In the genomic region with DNA sequence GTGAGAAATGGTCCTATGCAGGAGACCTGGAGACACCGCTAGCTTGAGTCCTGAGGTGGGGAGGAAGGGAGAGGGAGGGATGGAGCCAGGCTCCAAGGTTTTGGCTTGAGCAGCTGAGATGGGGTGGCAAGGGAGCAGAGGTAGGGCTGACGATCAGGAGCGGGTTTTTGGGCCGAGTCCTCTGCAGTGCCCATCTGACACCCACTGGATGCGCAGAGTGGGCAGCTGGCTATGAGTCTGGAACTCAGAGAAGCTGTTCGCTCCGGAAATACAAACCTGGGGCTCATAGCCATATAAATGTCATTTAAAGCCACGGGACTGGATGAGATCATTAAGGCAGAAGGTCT, we compare ENCODE assay signal across 8 cellular contexts. TPM values are rescaled to one million over a fixed set of nuclear protein-coding genes. Genes with fewer than 3 reads are reported as not detected.
DNase-seq lines count a peak whose midpoint lies in the region; ATAC-seq and TF ChIP-seq lines count a peak whose summit lies in the region.

No MANE protein-coding gene starts in this region.

- POLR2A ChIA-PET in activated CD4-positive, alpha-beta T cell treated with anti-CD3 and anti-CD28 coated beads, Interleukin-2, amount 10 ng/mL, durations not matched to agents 7 days and 5 days (lab: Charles Lee) = interaction anchor here (0.7 kb wide), 1 partner anchor 781 kb away, joined by 3 read pairs; a partner anchor contains a TSS

- H3K4me1 ChIP-seq in ascending aorta (peaks cover 19 to 26% of the 10 kb centered on the region in 2 donors), left lung (peaks cover 20 to 38% of the 10 kb centered on the region in 2 donors), thyroid gland (peaks cover 10 to 30% of the 10 kb centered on the region in 2 donors)

- TF ChIP-seq CTCF in ascending aorta (IDR thresholded peaks at IDR 0.05) (no peak), left lung (IDR thresholded peaks at IDR 0.05) (no peak), thyroid gland (IDR thresholded peaks at IDR 0.05) (no peak), GM10266 (IDR thresholded peaks at IDR 0.05; ENCODE audit: control insufficient read depth, insufficient read depth, low read depth, missing control alignments) (no peak)

- H3K36me3 ChIP-seq in ascending aorta (no peaks in the 10 kb centered on the region), left lung (no peaks in the 10 kb centered on the region), thyroid gland (no peaks in the 10 kb centered on the region)

- H3K9me3 ChIP-seq in ascending aorta = no peaks in the 10 kb centered on the region
- no peaks in the 10 kb centered on the region for H3K9me3 ChIP-seq in left lung
- no peaks in the 10 kb centered on the region for H3K9me3 ChIP-seq in thyroid gland

- CTCF ChIA-PET in activated CD4-positive, alpha-beta T cell treated with anti-CD3 and anti-CD28 coated beads, Interleukin-2, amount 10 ng/mL, durations not matched to agents 7 days and 5 days (lab: Charles Lee) = interaction anchor here (1.1 to 2.0 kb wide), 3 partner anchors 10 to 18 kb away, joined by 3 to 7 read pairs (median 3); no protein-coding TSS in a partner anchor

- intact Hi-C loops in ascending aorta (cut with DNase I) = loop anchor here (1.0 to 5.0 kb wide), 6 partner anchors 20 to 371 kb away; a partner anchor contains a TSS
- intact Hi-C loops in left lung (cut with DNase I) = no loop called here
- intact Hi-C loops in thyroid gland (cut with DNase I) = loop anchor here (5.0 kb wide), 1 partner anchor 116 kb away; a partner anchor contains a TSS

- ATAC-seq in left lung = no peak

- no peak for TF ChIP-seq POLR2A in thyroid gland (IDR thresholded peaks at IDR 0.05)

- H3K36me3 Mint-ChIP-seq in activated CD4-positive, alpha-beta T cell treated with anti-CD3 and anti-CD28 coated beads, Interleukin-2, amount 10 ng/mL, durations not matched to agents 7 days and 5 days (ENCODE audit: low read depth) = no peaks in the 10 kb centered on the region

- H3K27ac ChIP-seq in ascending aorta = peak overlapping the region; percentile 99 to 100
- H3K27ac ChIP-seq in left lung = peak overlapping the region; percentile 95
- peak overlapping the region; percentile 97 to 100 (median 99) for H3K27ac ChIP-seq in thyroid gland

- H3K27me3 Mint-ChIP-seq in activated CD4-positive, alpha-beta T cell treated with anti-CD3 and anti-CD28 coated beads, Interleukin-2, amount 10 ng/mL, durations not matched to agents 7 days and 5 days = no peaks in the 10 kb centered on the region

- no peak for DNase-seq in activated CD4-positive, alpha-beta T cell treated with anti-CD3 and anti-CD28 coated beads, Interleukin-2, amount 10 ng/mL, durations not matched to agents 7 days and 5 days
- DNase-seq in activated CD4-positive, alpha-beta T cell treated with anti-CD3 and anti-CD28 coated beads, Interleukin-2, amount 50 U/mL, for 1 hour = no peak
- DNase-seq in ascending aorta (ENCODE audit: low spot score in 2 of 2) (no peak), left lung (no peak), thyroid gland (no peak), GM10266 (ENCODE audit: extremely low spot score) (no peak), GM19240 (ENCODE audit: insufficient read length, low spot score) (no peak), C1 segment of cervical spinal cord (lab: John Stamatoyannopoulos, UW) (no peak)

- no peaks in the 10 kb centered on the region for H3K9me3 Mint-ChIP-seq in activated CD4-positive, alpha-beta T cell treated with anti-CD3 and anti-CD28 coated beads, Interleukin-2, amount 10 ng/mL, durations not matched to agents 7 days and 5 days

- H3K27ac Mint-ChIP-seq in activated CD4-positive, alpha-beta T cell treated with anti-CD3 and anti-CD28 coated beads, Interleukin-2, amount 10 ng/mL, durations not matched to agents 7 days and 5 days = peak overlapping the region; percentile 95

- H3K27me3 ChIP-seq in ascending aorta (no peaks in the 10 kb centered on the region), left lung (no peaks in the 10 kb centered on the region), thyroid gland (no peaks in the 10 kb centered on the region)

- peaks cover 49% of the 10 kb centered on the region for H3K4me1 Mint-ChIP-seq in activated CD4-positive, alpha-beta T cell treated with anti-CD3 and anti-CD28 coated beads, Interleukin-2, amount 10 ng/mL, durations not matched to agents 7 days and 5 days

- peak overlapping the region; percentile 71 for H3K4me3 Mint-ChIP-seq in activated CD4-positive, alpha-beta T cell treated with anti-CD3 and anti-CD28 coated beads, Interleukin-2, amount 10 ng/mL, durations not matched to agents 7 days and 5 days

- WGBS in thyroid gland, 2 donors = 25 to 27% methylated on average over 8 of the region's 8 CpGs

- H3K4me3 ChIP-seq in ascending aorta (peak overlapping the region; percentile 87 to 89), left lung (peak overlapping the region; percentile 71 to 79), thyroid gland (replicated peaks in 1 of 3) (peak overlapping the region in 1 of 3 donors; percentile 85)

RNA-seq across cellular contexts. Expression of a gene that starts 0.5 kb away (rescaled TPM):
- total RNA-seq in activated CD4-positive, alpha-beta T cell treated with anti-CD3 and anti-CD28 coated beads, Interleukin-2, amount 10 ng/mL, durations not matched to agents 7 days and 5 days = 1 to 10 TPM; 4.7 to 5.0 TPM
- total RNA-seq in ascending aorta = 183 TPM
- total RNA-seq in left lung = 10 to 100 TPM; 12.1 to 17.1 TPM
- 100 to 1,000 TPM in 1 of 4 donors, 10 to 100 TPM in 3; 13.1 to 111 (median 24.6) TPM for total RNA-seq in thyroid gland

RNA-seq across cellular contexts. Expression of a gene that starts 19.7 kb away (rescaled TPM):
- 10 to 100 TPM; 65.0 to 72.0 TPM for total RNA-seq in activated CD4-positive, alpha-beta T cell treated with anti-CD3 and anti-CD28 coated beads, Interleukin-2, amount 10 ng/mL, durations not matched to agents 7 days and 5 days
- total RNA-seq in ascending aorta (79.5 TPM), left lung (10 to 100 TPM; 30.9 to 39.0 TPM), thyroid gland (100 to 1,000 TPM; 106 to 122 (median 112) TPM)

Comparison
In these comparisons a context has a peak if more than half of its experiments do, and no peak if none do; other contexts are left out.
1. intact Hi-C loops: an anchor here in ascending aorta (1.0 to 5.0 kb wide) and thyroid gland (5.0 kb wide); none called in left lung.